ENCODE assay signal across 14 cellular contexts in genomic region chr1:85824066-85824835, GRCh38.
"Had no signal": no experiment of that assay in that cellular context is flagged by ENCODE, and none has a peak within 500 bp of the region (broad histone marks: within the 10 kb centered on the region; RNA-seq: fewer than 3 reads in every experiment).

No MANE protein-coding gene starts in this region.

- H3K4me3 ChIP-seq: psoas muscle, right lobe of liver, tibial artery had no signal

- H3K4me1 Mint-ChIP-seq: activated CD4-positive, alpha-beta T cell treated with anti-CD3 and anti-CD28 coated beads, Interleukin-2, amount 10 ng/mL, durations not matched to agents 7 days and 5 days; activated naive CD4-positive, alpha-beta T cell treated with anti-CD3 and anti-CD28 coated beads, Interleukin-2, amount 10 ng/mL, durations not matched to agents 7 days and 5 days; memory B cell; stimulated activated memory B cell treated with anti-CD40 and anti-IgM and Interleukin-4, amounts not matched to agents 10 μg/mL and 1 μg/mL and 100 μg/mL, for 72 hours had no signal

- DNase-seq: activated CD4-positive, alpha-beta T cell treated with anti-CD3 and anti-CD28 coated beads, Interleukin-2, amount 10 ng/mL, durations not matched to agents 7 days and 5 days; activated CD4-positive, CD25-positive, alpha-beta regulatory T cell; activated CD8-positive, alpha-beta memory T cell treated with anti-CD3 and anti-CD28 coated beads for 24 hours; activated naive CD4-positive, alpha-beta T cell treated with anti-CD3 and anti-CD28 coated beads, Interleukin-2, amount 10 ng/mL, durations not matched to agents 7 days and 5 days; caudate nucleus; cortex of kidney; effector memory CD8-positive, alpha-beta T cell; glutamatergic neuron; psoas muscle; right lobe of liver; tibial artery had no signal

- H3K27ac ChIP-seq: psoas muscle, right lobe of liver, tibial artery had no signal

- H3K4me1 ChIP-seq: right lobe of liver, tibial artery had no signal

- ATAC-seq: effector memory CD8-positive, alpha-beta T cell; left lobe of liver; psoas muscle; right lobe of liver; stimulated activated memory B cell treated with anti-CD40 and anti-IgM and Interleukin-4, amounts not matched to agents 10 μg/mL and 1 μg/mL and 100 μg/mL, for 72 hours had no signal

- H3K36me3 ChIP-seq: right lobe of liver, tibial artery had no signal

- H3K36me3 Mint-ChIP-seq: activated naive CD4-positive, alpha-beta T cell treated with anti-CD3 and anti-CD28 coated beads, Interleukin-2, amount 10 ng/mL, durations not matched to agents 7 days and 5 days; memory B cell; stimulated activated memory B cell treated with anti-CD40 and anti-IgM and Interleukin-4, amounts not matched to agents 10 μg/mL and 1 μg/mL and 100 μg/mL, for 72 hours had no signal

- H3K27me3 Mint-ChIP-seq: activated CD4-positive, alpha-beta T cell treated with anti-CD3 and anti-CD28 coated beads, Interleukin-2, amount 10 ng/mL, durations not matched to agents 7 days and 5 days; activated naive CD4-positive, alpha-beta T cell treated with anti-CD3 and anti-CD28 coated beads, Interleukin-2, amount 10 ng/mL, durations not matched to agents 7 days and 5 days; effector memory CD8-positive, alpha-beta T cell; memory B cell; stimulated activated memory B cell treated with anti-CD40 and anti-IgM and Interleukin-4, amounts not matched to agents 10 μg/mL and 1 μg/mL and 100 μg/mL, for 72 hours had no signal

- H3K27ac Mint-ChIP-seq: activated CD4-positive, alpha-beta T cell treated with anti-CD3 and anti-CD28 coated beads, Interleukin-2, amount 10 ng/mL, durations not matched to agents 7 days and 5 days; activated naive CD4-positive, alpha-beta T cell treated with anti-CD3 and anti-CD28 coated beads, Interleukin-2, amount 10 ng/mL, durations not matched to agents 7 days and 5 days; effector memory CD8-positive, alpha-beta T cell; memory B cell; stimulated activated memory B cell treated with anti-CD40 and anti-IgM and Interleukin-4, amounts not matched to agents 10 μg/mL and 1 μg/mL and 100 μg/mL, for 72 hours had no signal

- H3K9me3 ChIP-seq: psoas muscle, right lobe of liver, tibial artery had no signal

- H3K9me3 Mint-ChIP-seq: activated CD4-positive, alpha-beta T cell treated with anti-CD3 and anti-CD28 coated beads, Interleukin-2, amount 10 ng/mL, durations not matched to agents 7 days and 5 days; memory B cell; stimulated activated memory B cell treated with anti-CD40 and anti-IgM and Interleukin-4, amounts not matched to agents 10 μg/mL and 1 μg/mL and 100 μg/mL, for 72 hours had no signal

- H3K27me3 ChIP-seq: right lobe of liver, tibial artery had no signal

- H3K4me3 Mint-ChIP-seq: activated CD4-positive, alpha-beta T cell treated with anti-CD3 and anti-CD28 coated beads, Interleukin-2, amount 10 ng/mL, durations not matched to agents 7 days and 5 days; activated naive CD4-positive, alpha-beta T cell treated with anti-CD3 and anti-CD28 coated beads, Interleukin-2, amount 10 ng/mL, durations not matched to agents 7 days and 5 days; effector memory CD8-positive, alpha-beta T cell; memory B cell; stimulated activated memory B cell treated with anti-CD40 and anti-IgM and Interleukin-4, amounts not matched to agents 10 μg/mL and 1 μg/mL and 100 μg/mL, for 72 hours had no signal
